Comparison of ENCODE assay signal across 1 cellular context in the genomic region with DNA sequence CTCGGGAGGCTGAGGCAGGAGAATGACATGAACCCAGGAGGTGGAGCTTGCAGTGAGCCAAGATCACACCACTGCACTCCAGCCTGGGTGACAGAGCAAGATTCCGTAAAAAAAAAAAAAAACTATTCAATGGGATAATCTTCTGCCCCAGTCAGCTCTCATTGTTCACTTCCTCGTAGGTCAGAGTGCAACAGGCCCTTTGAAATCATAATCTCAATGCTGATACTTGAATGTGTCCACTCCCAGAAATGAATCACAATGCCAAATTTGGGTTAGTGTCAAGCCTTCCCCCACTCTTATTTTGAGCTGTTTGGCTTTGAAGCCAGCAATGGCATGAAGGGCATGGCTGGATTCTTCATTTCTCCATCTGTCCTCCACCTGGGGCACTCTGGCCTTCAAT.
TF ChIP-seq lines count a peak whose summit lies in the region.

No MANE protein-coding gene starts in this region.

TF ChIP-seq in GM23338, 12 proteins besides CTCF, POLR2A, EP300 and RAD21 (continued from another document):
- no peak for TF ChIP-seq EZH2phosphoT487 (IDR thresholded peaks at IDR 0.05; ENCODE audit: unreplicated experiment)
- no peak for TF ChIP-seq ZNF462 (CRISPR knock-in tag; IDR thresholded peaks at IDR 0.05)
- TF ChIP-seq ZNF114 (CRISPR knock-in tag; IDR thresholded peaks at IDR 0.05), result no peak
- TF ChIP-seq, protein P1, sequence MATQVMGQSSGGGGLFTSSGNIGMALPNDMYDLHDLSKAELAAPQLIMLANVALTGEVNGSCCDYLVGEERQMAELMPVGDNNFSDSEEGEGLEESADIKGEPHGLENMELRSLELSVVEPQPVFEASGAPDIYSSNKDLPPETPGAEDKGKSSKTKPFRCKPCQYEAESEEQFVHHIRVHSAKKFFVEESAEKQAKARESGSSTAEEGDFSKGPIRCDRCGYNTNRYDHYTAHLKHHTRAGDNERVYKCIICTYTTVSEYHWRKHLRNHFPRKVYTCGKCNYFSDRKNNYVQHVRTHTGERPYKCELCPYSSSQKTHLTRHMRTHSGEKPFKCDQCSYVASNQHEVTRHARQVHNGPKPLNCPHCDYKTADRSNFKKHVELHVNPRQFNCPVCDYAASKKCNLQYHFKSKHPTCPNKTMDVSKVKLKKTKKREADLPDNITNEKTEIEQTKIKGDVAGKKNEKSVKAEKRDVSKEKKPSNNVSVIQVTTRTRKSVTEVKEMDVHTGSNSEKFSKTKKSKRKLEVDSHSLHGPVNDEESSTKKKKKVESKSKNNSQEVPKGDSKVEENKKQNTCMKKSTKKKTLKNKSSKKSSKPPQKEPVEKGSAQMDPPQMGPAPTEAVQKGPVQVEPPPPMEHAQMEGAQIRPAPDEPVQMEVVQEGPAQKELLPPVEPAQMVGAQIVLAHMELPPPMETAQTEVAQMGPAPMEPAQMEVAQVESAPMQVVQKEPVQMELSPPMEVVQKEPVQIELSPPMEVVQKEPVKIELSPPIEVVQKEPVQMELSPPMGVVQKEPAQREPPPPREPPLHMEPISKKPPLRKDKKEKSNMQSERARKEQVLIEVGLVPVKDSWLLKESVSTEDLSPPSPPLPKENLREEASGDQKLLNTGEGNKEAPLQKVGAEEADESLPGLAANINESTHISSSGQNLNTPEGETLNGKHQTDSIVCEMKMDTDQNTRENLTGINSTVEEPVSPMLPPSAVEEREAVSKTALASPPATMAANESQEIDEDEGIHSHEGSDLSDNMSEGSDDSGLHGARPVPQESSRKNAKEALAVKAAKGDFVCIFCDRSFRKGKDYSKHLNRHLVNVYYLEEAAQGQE (IDR thresholded peaks at IDR 0.05; ENCODE audit: unreplicated experiment), result no peak
- no peak for TF ChIP-seq JUNB (IDR thresholded peaks at IDR 0.05; ENCODE audit: unreplicated experiment)
- no peak for TF ChIP-seq ETS1 (IDR thresholded peaks at IDR 0.05)
- TF ChIP-seq ZNF331 (CRISPR knock-in tag; IDR thresholded peaks at IDR 0.05; ENCODE audit: low read depth), result no peak
TF ChIP-seq in GM23338: peak in this region for 0.
